ENCODE assay signal across 23 cellular contexts in genomic region chr6:94893327-94893726, GRCh38.
A peak's percentile ranks its signal among the peaks of the same experiment; 100 is the strongest.
DNase-seq lines count a peak whose midpoint lies in the region; TF ChIP-seq lines count a peak whose summit lies in the region.
"Had no signal": no experiment of that assay in that cellular context is flagged by ENCODE, and none has a peak within 500 bp of the region (broad histone marks: within the 10 kb centered on the region; RNA-seq: fewer than 3 reads in every experiment).

No MANE protein-coding gene starts in this region.

- intact Hi-C loops in PC-9 (cut with micrococcal nuclease; ENCODE audit: unreplicated experiment): no loop called here
- intact Hi-C loops in posterior vena cava (cut with DNase I): no loop called here

- H3K9me2 ChIP-seq in PC-9 (ENCODE audit: insufficient read depth): no peaks in the 10 kb centered on the region; the same call in 1 of the 2 replicates

- POLR2A ChIA-PET in PC-9 (lab: Charles Lee; ENCODE audit: unreplicated experiment): no interaction called here

- DNase-seq in PC-9 (peak in 1 of 2 experiments; percentile 63), epithelial cell of esophagus (ENCODE audit: low read depth) (peak; percentile 0), retinal pigment epithelial cell (ENCODE audit: low read depth) (peak; percentile 23), epidermal melanocyte (ENCODE audit: insufficient read length, low spot score) (no peak), NCI-H524 (lab: John Stamatoyannopoulos, UW) (no peak), posterior vena cava (ENCODE audit: low spot score) (no peak)
- DNase-seq: 8988T; ACHN; BE2C; C1 segment of cervical spinal cord; CD4-positive, alpha-beta memory T cell; CD4-positive, CD25-positive, alpha-beta regulatory T cell; CD8-positive, alpha-beta memory T cell; COR-L47; DMS 273 treated with DMSO at 0.1 percent for 48 hours; DMS153; DMS53; DMS79; DND-41; EL; GDM1 had no signal

- no peak overlapping the region for H2AFZ ChIP-seq in PC-9

- H3K4me3 ChIP-seq in PC-9 (no peak overlapping the region), epithelial cell of esophagus (ENCODE audit: low read length) (no peak overlapping the region), retinal pigment epithelial cell (ENCODE audit: low read length) (no peak overlapping the region)
- H3K4me3 ChIP-seq: BLaER1, GM12878 had no signal

- no peaks in the 10 kb centered on the region for H3F3A ChIP-seq in PC-9 (ENCODE audit: insufficient read depth, low read depth)

- no peaks in the 10 kb centered on the region for H3K36me3 ChIP-seq in PC-9 (ENCODE audit: low read depth)
- H3K36me3 ChIP-seq: BE2C, BLaER1 had no signal

- H3K27ac ChIP-seq in PC-9: no peak overlapping the region
- H3K27ac ChIP-seq: BLaER1 had no signal

- CTCF ChIA-PET in PC-9 (lab: Charles Lee): no interaction called here

- BruUV-seq in PC-9 (replicated peaks; lab: Mats Ljungman, UMichigan): no TSS peak

- no peaks in the 10 kb centered on the region for H3K27me3 ChIP-seq in PC-9 (ENCODE audit: insufficient read depth, low read depth)
- H3K27me3 ChIP-seq: BE2C, BLaER1 had no signal

- TF ChIP-seq CTCF in PC-9 (conservative IDR thresholded peaks at IDR 0.05): no peak
- no peak for TF ChIP-seq CTCF in epithelial cell of esophagus (IDR thresholded peaks at IDR 0.05; ENCODE audit: insufficient read depth, low read depth, low read length, missing control alignments)
- TF ChIP-seq CTCF in retinal pigment epithelial cell (conservative IDR thresholded peaks at IDR 0.05; ENCODE audit: low read depth, low read length): no peak

- peak overlapping the region; percentile 35 for H3K4me2 ChIP-seq in PC-9
- H3K4me2 ChIP-seq: BLaER1 had no signal

- H3K79me2 ChIP-seq in PC-9 (ENCODE audit: low read depth): no peaks in the 10 kb centered on the region

- peaks cover 3% of the 10 kb centered on the region; the same call in 1 of the 2 replicates for H3K9me3 ChIP-seq in PC-9 (ENCODE audit: insufficient read depth, low read depth)
- H3K9me3 ChIP-seq: BE2C, BLaER1 had no signal

- H3K4me1 ChIP-seq in PC-9 (replicated peaks; ENCODE audit: insufficient read depth): peaks cover 16% of the 10 kb centered on the region
- H3K4me1 ChIP-seq: BE2C, BLaER1 had no signal

- no peaks in the 10 kb centered on the region; the same call in 1 of the 2 replicates for H4K20me1 ChIP-seq in PC-9 (ENCODE audit: insufficient read depth)
- H4K20me1 ChIP-seq: BLaER1 had no signal

Comparison
In these comparisons a context has a peak if more than half of its experiments do, and no peak if none do; other contexts are left out.
1. DNase-seq: peak in epithelial cell of esophagus (single experiment) and retinal pigment epithelial cell (single experiment); none in epidermal melanocyte (single experiment), NCI-H524 (0 of 2) and posterior vena cava (single experiment).